1 cellular context compared by ENCODE assay signal in the genomic region with DNA sequence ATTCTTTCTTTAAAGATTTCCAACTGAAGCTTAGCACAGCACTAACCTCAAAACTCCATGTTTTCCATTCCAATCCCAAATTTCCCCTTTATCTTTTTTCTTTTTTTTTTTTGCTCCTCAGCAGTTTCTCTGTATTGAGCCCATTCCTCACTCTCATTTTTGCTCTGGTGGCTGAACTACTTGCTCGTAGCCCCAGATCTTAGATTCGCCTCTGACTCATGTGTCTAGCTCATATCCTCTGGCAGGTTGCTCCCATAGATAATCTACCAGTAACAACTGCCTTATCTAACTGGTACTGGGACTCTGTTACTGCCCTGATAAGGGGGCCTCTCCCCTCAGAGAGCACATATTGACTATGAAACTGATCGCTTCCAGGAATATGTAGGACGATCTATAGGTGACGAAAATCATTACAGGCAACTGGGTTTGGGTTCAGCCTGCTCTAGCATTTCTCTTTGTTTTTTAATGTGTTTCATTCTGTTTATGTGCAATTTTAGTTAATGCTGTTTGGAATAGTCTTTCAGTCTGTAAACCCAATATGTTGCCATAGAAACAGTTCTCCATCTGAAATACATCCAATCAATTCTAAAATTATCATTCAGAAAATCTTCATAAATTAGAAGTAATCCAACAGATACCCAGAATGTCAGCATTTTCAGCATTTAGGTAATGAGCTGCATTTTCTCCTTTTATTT.
TF ChIP-seq lines count a peak whose summit lies in the region.

No MANE protein-coding gene starts in this region.

TF ChIP-seq in K562, 482 proteins besides CTCF, POLR2A, EP300 and RAD21 (continued from another document and continues in another):
- TF ChIP-seq ZBTB26 (CRISPR knock-in tag; IDR thresholded peaks at IDR 0.05): peak; percentile 66; the same call in 1 of the 2 replicates
- TF ChIP-seq ZNF124 (CRISPR knock-in tag; IDR thresholded peaks at IDR 0.05): no peak
- no peak for TF ChIP-seq SIN3A (IDR thresholded peaks at IDR 0.05; ENCODE audit: borderline replicate concordance in 2 of 2, control insufficient read depth in 1 of 2, low read depth in 2 of 2, low read length in 2 of 2)
- TF ChIP-seq E2F5 (CRISPR knock-in tag; IDR thresholded peaks at IDR 0.05): no peak
- no peak for TF ChIP-seq SETDB1 (IDR thresholded peaks at IDR 0.05; ENCODE audit: low read length)
- peak; percentile 97 for TF ChIP-seq HDAC2 (IDR thresholded peaks at IDR 0.05)
- no peak for TF ChIP-seq HMG20A (CRISPR knock-in tag; conservative IDR thresholded peaks at IDR 0.05)
- no peak for TF ChIP-seq KAT8 (IDR thresholded peaks at IDR 0.05; ENCODE audit: low read depth)
- TF ChIP-seq SMARCA4 (IDR thresholded peaks at IDR 0.05): peak; percentile 100
- TF ChIP-seq ESRRB (CRISPR knock-in tag; IDR thresholded peaks at IDR 0.05; ENCODE audit: borderline replicate concordance): no peak
- no peak for TF ChIP-seq ZFP30 (CRISPR knock-in tag; IDR thresholded peaks at IDR 0.05; ENCODE audit: borderline replicate concordance)
- TF ChIP-seq NFATC3 (IDR thresholded peaks at IDR 0.05): peak; percentile 90
- TF ChIP-seq CBFB (CRISPR knock-in tag; IDR thresholded peaks at IDR 0.05): no peak
- no peak for TF ChIP-seq HOMEZ (CRISPR knock-in tag; IDR thresholded peaks at IDR 0.05)
- no peak for TF ChIP-seq E4F1 (CRISPR knock-in tag; IDR thresholded peaks at IDR 0.05; ENCODE audit: borderline replicate concordance)
- no peak for TF ChIP-seq AFF4 (CRISPR knock-in tag; IDR thresholded peaks at IDR 0.05)
- TF ChIP-seq RFX7 (CRISPR knock-in tag; IDR thresholded peaks at IDR 0.05): no peak
- TF ChIP-seq HDAC1 (IDR thresholded peaks at IDR 0.05): peak in 1 of 2 experiments; percentile 93; a peak in 2 of 4 replicates
- peak; percentile 98 for TF ChIP-seq NBN (IDR thresholded peaks at IDR 0.05; ENCODE audit: low read depth)
- no peak for TF ChIP-seq MAX (CRISPR knock-in tag; IDR thresholded peaks at IDR 0.05)
- TF ChIP-seq SRSF1 (IDR thresholded peaks at IDR 0.05; ENCODE audit: low read depth, low read length): no peak
- no peak for TF ChIP-seq IFI16 (CRISPR knock-in tag; IDR thresholded peaks at IDR 0.05)
- TF ChIP-seq, protein P1, sequence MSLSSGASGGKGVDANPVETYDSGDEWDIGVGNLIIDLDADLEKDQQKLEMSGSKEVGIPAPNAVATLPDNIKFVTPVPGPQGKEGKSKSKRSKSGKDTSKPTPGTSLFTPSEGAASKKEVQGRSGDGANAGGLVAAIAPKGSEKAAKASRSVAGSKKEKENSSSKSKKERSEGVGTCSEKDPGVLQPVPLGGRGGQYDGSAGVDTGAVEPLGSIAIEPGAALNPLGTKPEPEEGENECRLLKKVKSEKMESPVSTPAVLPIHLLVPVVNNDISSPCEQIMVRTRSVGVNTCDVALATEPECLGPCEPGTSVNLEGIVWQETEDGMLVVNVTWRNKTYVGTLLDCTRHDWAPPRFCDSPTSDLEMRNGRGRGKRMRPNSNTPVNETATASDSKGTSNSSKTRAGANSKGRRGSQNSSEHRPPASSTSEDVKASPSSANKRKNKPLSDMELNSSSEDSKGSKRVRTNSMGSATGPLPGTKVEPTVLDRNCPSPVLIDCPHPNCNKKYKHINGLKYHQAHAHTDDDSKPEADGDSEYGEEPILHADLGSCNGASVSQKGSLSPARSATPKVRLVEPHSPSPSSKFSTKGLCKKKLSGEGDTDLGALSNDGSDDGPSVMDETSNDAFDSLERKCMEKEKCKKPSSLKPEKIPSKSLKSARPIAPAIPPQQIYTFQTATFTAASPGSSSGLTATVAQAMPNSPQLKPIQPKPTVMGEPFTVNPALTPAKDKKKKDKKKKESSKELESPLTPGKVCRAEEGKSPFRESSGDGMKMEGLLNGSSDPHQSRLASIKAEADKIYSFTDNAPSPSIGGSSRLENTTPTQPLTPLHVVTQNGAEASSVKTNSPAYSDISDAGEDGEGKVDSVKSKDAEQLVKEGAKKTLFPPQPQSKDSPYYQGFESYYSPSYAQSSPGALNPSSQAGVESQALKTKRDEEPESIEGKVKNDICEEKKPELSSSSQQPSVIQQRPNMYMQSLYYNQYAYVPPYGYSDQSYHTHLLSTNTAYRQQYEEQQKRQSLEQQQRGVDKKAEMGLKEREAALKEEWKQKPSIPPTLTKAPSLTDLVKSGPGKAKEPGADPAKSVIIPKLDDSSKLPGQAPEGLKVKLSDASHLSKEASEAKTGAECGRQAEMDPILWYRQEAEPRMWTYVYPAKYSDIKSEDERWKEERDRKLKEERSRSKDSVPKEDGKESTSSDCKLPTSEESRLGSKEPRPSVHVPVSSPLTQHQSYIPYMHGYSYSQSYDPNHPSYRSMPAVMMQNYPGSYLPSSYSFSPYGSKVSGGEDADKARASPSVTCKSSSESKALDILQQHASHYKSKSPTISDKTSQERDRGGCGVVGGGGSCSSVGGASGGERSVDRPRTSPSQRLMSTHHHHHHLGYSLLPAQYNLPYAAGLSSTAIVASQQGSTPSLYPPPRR (CRISPR knock-in tag; IDR thresholded peaks at IDR 0.05; ENCODE audit: borderline replicate concordance): 0 out of 2 replicates have a peak, but pooled peaks have one; percentile 72
- no peak for TF ChIP-seq NR3C1 (CRISPR knock-in tag; IDR thresholded peaks at IDR 0.05)
- TF ChIP-seq HNRNPK (IDR thresholded peaks at IDR 0.05; ENCODE audit: low read depth, low read length, poor library complexity, severe bottlenecking): no peak
- peak; percentile 100 for TF ChIP-seq TRIM24 (IDR thresholded peaks at IDR 0.05)
- peak; percentile 100 for TF ChIP-seq TAL1 (IDR thresholded peaks at IDR 0.05)
- TF ChIP-seq, protein P2, sequence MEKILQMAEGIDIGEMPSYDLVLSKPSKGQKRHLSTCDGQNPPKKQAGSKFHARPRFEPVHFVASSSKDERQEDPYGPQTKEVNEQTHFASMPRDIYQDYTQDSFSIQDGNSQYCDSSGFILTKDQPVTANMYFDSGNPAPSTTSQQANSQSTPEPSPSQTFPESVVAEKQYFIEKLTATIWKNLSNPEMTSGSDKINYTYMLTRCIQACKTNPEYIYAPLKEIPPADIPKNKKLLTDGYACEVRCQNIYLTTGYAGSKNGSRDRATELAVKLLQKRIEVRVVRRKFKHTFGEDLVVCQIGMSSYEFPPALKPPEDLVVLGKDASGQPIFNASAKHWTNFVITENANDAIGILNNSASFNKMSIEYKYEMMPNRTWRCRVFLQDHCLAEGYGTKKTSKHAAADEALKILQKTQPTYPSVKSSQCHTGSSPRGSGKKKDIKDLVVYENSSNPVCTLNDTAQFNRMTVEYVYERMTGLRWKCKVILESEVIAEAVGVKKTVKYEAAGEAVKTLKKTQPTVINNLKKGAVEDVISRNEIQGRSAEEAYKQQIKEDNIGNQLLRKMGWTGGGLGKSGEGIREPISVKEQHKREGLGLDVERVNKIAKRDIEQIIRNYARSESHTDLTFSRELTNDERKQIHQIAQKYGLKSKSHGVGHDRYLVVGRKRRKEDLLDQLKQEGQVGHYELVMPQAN (IDR thresholded peaks at IDR 0.05; ENCODE audit: borderline replicate concordance): no peak; the same call in 1 of the 2 replicates
- TF ChIP-seq ARHGAP35 (IDR thresholded peaks at IDR 0.05; ENCODE audit: partially characterized antibody): no peak
- peak; percentile 99 for TF ChIP-seq LEF1 (IDR thresholded peaks at IDR 0.05)
- no peak for TF ChIP-seq SNIP1 (IDR thresholded peaks at IDR 0.05; ENCODE audit: low read depth)
- TF ChIP-seq MECOM (CRISPR knock-in tag; IDR thresholded peaks at IDR 0.05): peak; percentile 70
- TF ChIP-seq ILF3 (IDR thresholded peaks at IDR 0.05; ENCODE audit: borderline replicate concordance): peak; percentile 93
- peak; percentile 89; the same call in 1 of the 2 replicates for TF ChIP-seq GATAD2B (IDR thresholded peaks at IDR 0.05; ENCODE audit: borderline replicate concordance)
- TF ChIP-seq BMI1 (IDR thresholded peaks at IDR 0.05; ENCODE audit: low read length): no peak
- TF ChIP-seq ZNF696 (CRISPR knock-in tag; conservative IDR thresholded peaks at IDR 0.05): no peak
- no peak for TF ChIP-seq TEAD2 (tag; IDR thresholded peaks at IDR 0.05)
- no peak for TF ChIP-seq BCLAF1 (IDR thresholded peaks at IDR 0.05; ENCODE audit: borderline replicate concordance in 1 of 2, control insufficient read depth in 1 of 2, low read depth in 2 of 2, low read length in 1 of 2)
